Comparison of ENCODE assay signal across 28 cellular contexts in genomic region chr12:106004289-106004688, GRCh38.
"Had no signal": no experiment of that assay in that cellular context is flagged by ENCODE, and none has a peak within 500 bp of the region (broad histone marks: within the 10 kb centered on the region; RNA-seq: fewer than 3 reads in every experiment).

No MANE protein-coding gene starts in this region.

- H3K9me3 ChIP-seq: esophagus muscularis mucosa, gastrocnemius medialis, heart right ventricle, lower lobe of right lung, mucosa of descending colon had no signal

- H3K4me3 ChIP-seq: coronary artery, dorsolateral prefrontal cortex, esophagus muscularis mucosa, gastrocnemius medialis, heart right ventricle, left lung, lower lobe of right lung, mucosa of descending colon had no signal

- H3K4me3 Mint-ChIP-seq: mesothelial cell of epicardium; naive B cell; naive thymus-derived CD8-positive, alpha-beta T cell had no signal

- DNase-seq: dermis blood vessel endothelial cell; dorsolateral prefrontal cortex; effector CD4-positive, alpha-beta T cell; effector memory CD4-positive, alpha-beta T cell; erythroblast; foreskin fibroblast; foreskin melanocyte; gastrocnemius medialis; glutamatergic neuron; head of caudate nucleus; heart right ventricle; hippocampal formation; left cardiac atrium; left lung; left ventricle myocardium superior; lower lobe of right lung; mesenchymal stem cell; mucosa of descending colon; naive B cell; naive thymus-derived CD8-positive, alpha-beta T cell had no signal

- H3K27ac ChIP-seq: coronary artery, dorsolateral prefrontal cortex, epithelial cell of prostate, esophagus muscularis mucosa, gastrocnemius medialis, heart right ventricle, left lung, lower lobe of right lung had no signal

- H3K4me1 ChIP-seq: esophagus muscularis mucosa, gastrocnemius medialis, left lung, lower lobe of right lung had no signal

- H3K36me3 Mint-ChIP-seq: naive thymus-derived CD8-positive, alpha-beta T cell had no signal

- H3K27me3 ChIP-seq: dorsolateral prefrontal cortex, esophagus muscularis mucosa, gastrocnemius medialis, heart right ventricle, left lung had no signal

- FAIRE-seq: colon, endometrium, islet of Langerhans, keratinocyte had no signal

- H3K4me1 Mint-ChIP-seq: naive B cell; naive thymus-derived CD8-positive, alpha-beta T cell had no signal

- H3K27ac Mint-ChIP-seq: mesothelial cell of epicardium; naive B cell; naive thymus-derived CD8-positive, alpha-beta T cell had no signal

- ATAC-seq: gastrocnemius medialis; heart right ventricle; left cardiac atrium; left lung; left ventricle myocardium superior; lower lobe of right lung; mucosa of descending colon; naive thymus-derived CD8-positive, alpha-beta T cell had no signal

- H3K36me3 ChIP-seq: esophagus muscularis mucosa, gastrocnemius medialis, heart right ventricle, left lung, lower lobe of right lung had no signal
